Comparison of ENCODE assay signal across 17 cellular contexts in genomic region chr12:84553331-84554117, GRCh38.
"Had no signal": no experiment of that assay in that cellular context is flagged by ENCODE, and none has a peak within 500 bp of the region (broad histone marks: within the 10 kb centered on the region; RNA-seq: fewer than 3 reads in every experiment).

No MANE protein-coding gene starts in this region.

- ATAC-seq: foreskin keratinocyte; left colon; naive thymus-derived CD4-positive, alpha-beta T cell; psoas muscle; sciatic nerve; stimulated activated naive B cell treated with anti-CD40 and anti-IgM and Interleukin-4, amounts not matched to agents 10 μg/mL and 1 μg/mL and 100 μg/mL, for 72 hours; stimulated activated naive CD8-positive, alpha-beta T cell treated with anti-CD3 and anti-CD28 coated beads, Interleukin-15, amount 100 ng/mL, for 72 hours had no signal

- H3K36me3 Mint-ChIP-seq: naive thymus-derived CD4-positive, alpha-beta T cell; stimulated activated naive B cell treated with anti-CD40 and anti-IgM and Interleukin-4, amounts not matched to agents 10 μg/mL and 1 μg/mL and 100 μg/mL, for 72 hours had no signal

- H3K27me3 Mint-ChIP-seq: naive thymus-derived CD4-positive, alpha-beta T cell; stimulated activated naive B cell treated with anti-CD40 and anti-IgM and Interleukin-4, amounts not matched to agents 10 μg/mL and 1 μg/mL and 100 μg/mL, for 72 hours; stimulated activated naive CD8-positive, alpha-beta T cell treated with anti-CD3 and anti-CD28 coated beads, Interleukin-15, amount 100 ng/mL, for 72 hours had no signal

- H2AFZ ChIP-seq: hepatocyte had no signal

- H3K4me2 ChIP-seq: hepatocyte had no signal

- H3K27ac ChIP-seq: foreskin keratinocyte, hepatocyte, psoas muscle, testis, tibial nerve had no signal

- H3K9me3 Mint-ChIP-seq: nephron progenitor cell; stimulated activated naive B cell treated with anti-CD40 and anti-IgM and Interleukin-4, amounts not matched to agents 10 μg/mL and 1 μg/mL and 100 μg/mL, for 72 hours had no signal

- DNase-seq: dermis blood vessel endothelial cell; erythroblast; foreskin keratinocyte; left colon; mammary epithelial cell; naive thymus-derived CD4-positive, alpha-beta T cell; nephron progenitor cell; retina; stimulated activated CD4-positive, alpha-beta T cell treated with anti-CD3 and anti-CD28 coated beads, Interleukin-2, amount 100 ng/mL, for 24 hours; stimulated activated CD4-positive, alpha-beta T cell treated with anti-CD3 and anti-CD28 coated beads, Interleukin-4, amount 100 ng/mL, for 4 hours; stimulated activated naive B cell treated with anti-CD40 and anti-IgM and Interleukin-4, amounts not matched to agents 10 μg/mL and 1 μg/mL and 100 μg/mL, for 72 hours; stimulated activated naive CD8-positive, alpha-beta T cell treated with anti-CD3 and anti-CD28 coated beads, Interleukin-15, amount 100 ng/mL, for 72 hours; testis had no signal

- H3K4me3 Mint-ChIP-seq: naive thymus-derived CD4-positive, alpha-beta T cell; nephron progenitor cell; stimulated activated naive B cell treated with anti-CD40 and anti-IgM and Interleukin-4, amounts not matched to agents 10 μg/mL and 1 μg/mL and 100 μg/mL, for 72 hours; stimulated activated naive CD8-positive, alpha-beta T cell treated with anti-CD3 and anti-CD28 coated beads, Interleukin-15, amount 100 ng/mL, for 72 hours had no signal

- H3K4me1 Mint-ChIP-seq: naive thymus-derived CD4-positive, alpha-beta T cell; nephron progenitor cell; stimulated activated naive B cell treated with anti-CD40 and anti-IgM and Interleukin-4, amounts not matched to agents 10 μg/mL and 1 μg/mL and 100 μg/mL, for 72 hours; stimulated activated naive CD8-positive, alpha-beta T cell treated with anti-CD3 and anti-CD28 coated beads, Interleukin-15, amount 100 ng/mL, for 72 hours had no signal

- H3K4me1 ChIP-seq: foreskin keratinocyte, psoas muscle, testis, tibial nerve had no signal

- H3K27me3 ChIP-seq: foreskin keratinocyte, hepatocyte, testis, tibial nerve had no signal

- H3K9me3 ChIP-seq: psoas muscle, testis, tibial nerve had no signal

- H3K79me2 ChIP-seq: hepatocyte had no signal

- H3K27ac Mint-ChIP-seq: naive thymus-derived CD4-positive, alpha-beta T cell; nephron progenitor cell; stimulated activated naive B cell treated with anti-CD40 and anti-IgM and Interleukin-4, amounts not matched to agents 10 μg/mL and 1 μg/mL and 100 μg/mL, for 72 hours had no signal

- H3K4me3 ChIP-seq: hepatocyte, psoas muscle, testis, tibial nerve had no signal

- H3K36me3 ChIP-seq: tibial nerve had no signal
